18 cellular contexts compared by ENCODE assay signal in genomic region chr7:110541962-110542361, GRCh38.
DNase-seq lines count a peak whose midpoint lies in the region; TF ChIP-seq lines count a peak whose summit lies in the region.
"Had no signal": no experiment of that assay in that cellular context is flagged by ENCODE, and none has a peak within 500 bp of the region (broad histone marks: within the 10 kb centered on the region; RNA-seq: fewer than 3 reads in every experiment).

No MANE protein-coding gene starts in this region.

- DNase-seq in MCF 10A (ENCODE audit: unreplicated experiment) (peak; percentile 5), breast epithelium (ENCODE audit: low spot score in 2 of 2) (no peak), RWPE1 (ENCODE audit: low spot score) (peak; percentile 51), epithelial cell of prostate (ENCODE audit: low read depth, low spot score) (no peak), retinal pigment epithelial cell (ENCODE audit: low read depth) (peak; percentile 26), adrenal gland (no peak), NCI-H524 (lab: John Stamatoyannopoulos, UW) (no peak), NCI-H146 treated with DMSO at 0.1 percent for 48 hours (lab: John Stamatoyannopoulos, UW; ENCODE audit: unreplicated experiment) (no peak)
- DNase-seq: 8988T; CD4-positive, alpha-beta T cell; DMS53; HCEC 1CT; NCI-H1436; NCI-H2029 treated with DMSO at 0.1 percent for 48 hours; NCI-H2171 treated with DMSO at 0.1 percent for 48 hours; NCI-H446 treated with DMSO at 0.1 percent for 48 hours; NCI-H748 treated with DMSO at 0.1 percent for 48 hours; OCI-M1 had no signal

- H3K27ac Mint-ChIP-seq in MCF 10A (ENCODE audit: low read depth, unreplicated experiment): peak overlapping the region; percentile 24
- H3K27ac Mint-ChIP-seq: CD4-positive, alpha-beta T cell had no signal

- no peak overlapping the region for H3K4me3 ChIP-seq in breast epithelium
- H3K4me3 ChIP-seq in retinal pigment epithelial cell (ENCODE audit: low read length): no peak overlapping the region
- H3K4me3 ChIP-seq in adrenal gland: no peak overlapping the region

- TF ChIP-seq CTCF in MCF 10A (IDR thresholded peaks at IDR 0.05; ENCODE audit: unreplicated experiment): no peak
- TF ChIP-seq CTCF in breast epithelium (IDR thresholded peaks at IDR 0.05): no peak
- TF ChIP-seq CTCF in RWPE1 (conservative IDR thresholded peaks at IDR 0.05; ENCODE audit: low read depth): no peak
- no peak for TF ChIP-seq CTCF in retinal pigment epithelial cell (conservative IDR thresholded peaks at IDR 0.05; ENCODE audit: low read depth, low read length)
- no peak for TF ChIP-seq CTCF in adrenal gland (IDR thresholded peaks at IDR 0.05)

- intact Hi-C loops in MCF 10A (cut with micrococcal nuclease): no loop called here
- intact Hi-C loops in breast epithelium (cut with DNase I; ENCODE audit: low total_unique reads): no loop called here
- intact Hi-C loops in adrenal gland (cut with DNase I): no loop called here

- TF ChIP-seq POLR2A in breast epithelium (IDR thresholded peaks at IDR 0.05) (no peak), adrenal gland (IDR thresholded peaks at IDR 0.05) (no peak)

- WGBS in adrenal gland, 4 donors: 56 to 86% (median 71%) methylated on average over 2 of the region's 2 CpGs

- no TSS peak for BruUV-seq in MCF 10A (replicated peaks; lab: Mats Ljungman, UMichigan)

- H3K9me3 ChIP-seq in breast epithelium (no peaks in the 10 kb centered on the region), adrenal gland (replicated peaks in 1 of 3) (no peaks in the 10 kb centered on the region)

- H3K27me3 Mint-ChIP-seq in MCF 10A (ENCODE audit: insufficient read depth, unreplicated experiment): no peaks in the 10 kb centered on the region
- H3K27me3 Mint-ChIP-seq: CD4-positive, alpha-beta T cell had no signal

- peaks cover 16% of the 10 kb centered on the region for H3K9me3 Mint-ChIP-seq in MCF 10A (ENCODE audit: unreplicated experiment)
- H3K9me3 Mint-ChIP-seq: CD4-positive, alpha-beta T cell had no signal

- no peak overlapping the region for H3K4me3 Mint-ChIP-seq in MCF 10A (ENCODE audit: unreplicated experiment)
- H3K4me3 Mint-ChIP-seq: CD4-positive, alpha-beta T cell had no signal

- POLR2A ChIA-PET in MCF 10A (lab: Yijun Ruan, JAX): interaction anchor here (0.7 to 1.1 kb wide), 4 partner anchors 28 to 1576 kb away, joined by 3 read pairs; no protein-coding TSS in a partner anchor
- POLR2A ChIA-PET in RWPE1 (lab: Yijun Ruan, JAX; ENCODE audit: low non-redundant PET): no interaction called here

- CTCF ChIA-PET in MCF 10A (lab: Yijun Ruan, JAX): interaction anchor here (0.6 to 1.1 kb wide), 2 partner anchors 12 to 88 kb away, joined by 3 to 5 read pairs; no protein-coding TSS in a partner anchor
- CTCF ChIA-PET in RWPE1 (lab: Yijun Ruan, JAX): no interaction called here

- H3K4me1 ChIP-seq in breast epithelium: no peaks in the 10 kb centered on the region
- no peaks in the 10 kb centered on the region for H3K4me1 ChIP-seq in adrenal gland (replicated peaks in 1 of 2)

- no peaks in the 10 kb centered on the region for H3K36me3 ChIP-seq in breast epithelium
- no peaks in the 10 kb centered on the region for H3K36me3 ChIP-seq in adrenal gland (replicated peaks in 1 of 2)

- no peaks in the 10 kb centered on the region for H3K36me3 Mint-ChIP-seq in MCF 10A (ENCODE audit: insufficient read depth, unreplicated experiment)

- peaks cover 6% of the 10 kb centered on the region for H3K4me1 Mint-ChIP-seq in MCF 10A (ENCODE audit: insufficient read depth, unreplicated experiment)

- H3K27ac ChIP-seq in breast epithelium (no peak overlapping the region), RWPE1 (no peak overlapping the region), epithelial cell of prostate (peak overlapping the region; percentile 33), adrenal gland (no peak overlapping the region)

- H3K27me3 ChIP-seq in breast epithelium (no peaks in the 10 kb centered on the region), adrenal gland (no peaks in the 10 kb centered on the region)

Comparison
In these comparisons a context has a peak if more than half of its experiments do, and no peak if none do; other contexts are left out.
1. DNase-seq: peak in MCF 10A (single experiment), RWPE1 (single experiment) and retinal pigment epithelial cell (single experiment); none in breast epithelium (0 of 2), epithelial cell of prostate (single experiment), adrenal gland (0 of 7), NCI-H524 (0 of 2) and NCI-H146 treated with DMSO at 0.1 percent for 48 hours (single experiment).